In genomic region chr9:129414377-129415021, GRCh38 we compare ENCODE assay signal across 8 cellular contexts.
A peak's percentile ranks its signal among the peaks of the same experiment; 100 is the strongest.
DNase-seq lines count a peak whose midpoint lies in the region; ATAC-seq and TF ChIP-seq lines count a peak whose summit lies in the region.

No MANE protein-coding gene starts in this region.

- H3K9me3 Mint-ChIP-seq in activated T-cell treated with anti-CD3 and anti-CD28 coated beads, Interleukin-2, amount 50 U/mL, for 72 hours = peaks cover 9% of the 10 kb centered on the region in 2 donors

- H3K4me2 ChIP-seq in fibroblast of lung (ENCODE audit: extremely low read depth, insufficient read depth, low read length) = peak overlapping the region; percentile 20

- peaks cover 23% of the 10 kb centered on the region for H3K4me1 Mint-ChIP-seq in activated T-cell treated with anti-CD3 and anti-CD28 coated beads, Interleukin-2, amount 50 U/mL, for 72 hours (ENCODE audit: low read depth)

- H3K4me1 ChIP-seq in fibroblast of lung (ENCODE audit: control insufficient read depth, extremely low read depth, insufficient read depth, low read length) = peaks cover 17% of the 10 kb centered on the region
- peaks cover 34 to 43% of the 10 kb centered on the region in 2 experiments for H3K4me1 ChIP-seq in neutrophil (ENCODE audit: control insufficient read depth in 1 of 2, insufficient read depth in 1 of 2, low read depth in 1 of 2, low read length in 1 of 2)

- H3K27me3 ChIP-seq in fibroblast of lung (ENCODE audit: control insufficient read depth, insufficient read depth, low read length) (no peaks in the 10 kb centered on the region), neutrophil (no peaks in the 10 kb centered on the region)

- H4K20me1 ChIP-seq in fibroblast of lung (ENCODE audit: control insufficient read depth, extremely low read depth, insufficient read depth, low read length) = no peaks in the 10 kb centered on the region

- H3K79me2 ChIP-seq in fibroblast of lung (ENCODE audit: control insufficient read depth, insufficient read depth, low read length) = no peaks in the 10 kb centered on the region

- H3K27ac Mint-ChIP-seq in activated T-cell treated with anti-CD3 and anti-CD28 coated beads, Interleukin-2, amount 50 U/mL, for 72 hours = peak overlapping the region; percentile 69

- H2AFZ ChIP-seq in fibroblast of lung (ENCODE audit: low read length) = no peak overlapping the region

- H3K36me3 ChIP-seq in fibroblast of lung (ENCODE audit: control insufficient read depth, insufficient read depth, low read length) (no peaks in the 10 kb centered on the region), neutrophil (no peaks in the 10 kb centered on the region)

- TF ChIP-seq CTCF in AG09309 (IDR thresholded peaks at IDR 0.05; ENCODE audit: control insufficient read depth, insufficient read depth, low read depth, low read length, missing control alignments) = no peak
- no peak for TF ChIP-seq CTCF in fibroblast of lung (conservative IDR thresholded peaks at IDR 0.05 in 1 of 2, IDR thresholded peaks at IDR 0.05 in 1 of 2; ENCODE audit: low read depth in 1 of 2, low read length in 2 of 2)
- TF ChIP-seq CTCF in neutrophil (IDR thresholded peaks at IDR 0.05) = no peak

- DNase-seq in AG09309 (ENCODE audit: low read depth) (peak; percentile 37), fibroblast of lung (ENCODE audit: low read depth in 2 of 2) (peak; percentile 41 to 61), KG1 (lab: John Stamatoyannopoulos, UW) (no peak)
- DNase-seq in Jurkat, Clone E6-1 (ENCODE audit: low read depth, low spot score) = no peak
- peak; percentile 24 to 33 for DNase-seq in activated T-cell treated with anti-CD3 and anti-CD28 coated beads, Interleukin-2, amount 50 U/mL, for 72 hours

- no peaks in the 10 kb centered on the region for H3K27me3 Mint-ChIP-seq in activated T-cell treated with anti-CD3 and anti-CD28 coated beads, Interleukin-2, amount 50 U/mL, for 72 hours (ENCODE audit: low read depth)

- no peaks in the 10 kb centered on the region for H3K9me3 ChIP-seq in fibroblast of lung (ENCODE audit: control insufficient read depth, insufficient read depth, low read depth, low read length)
- no peaks in the 10 kb centered on the region for H3K9me3 ChIP-seq in neutrophil

- no peak for ATAC-seq in activated T-cell treated with anti-CD3 and anti-CD28 coated beads, Interleukin-2, amount 50 U/mL, for 72 hours (replicated peaks in 1 of 2)
- ATAC-seq in activated CD4-positive, CD25-positive, alpha-beta regulatory T cell treated with anti-CD3 and anti-CD28 coated beads, Interleukin-2, amount 50 U/mL, for 24 hours = no peak
- ATAC-seq in GM18511 (IDR thresholded peaks at IDR 0.05; ENCODE audit: unreplicated experiment) = no peak

- H3K4me3 ChIP-seq in AG09309 (ENCODE audit: control insufficient read depth, low read depth, low read length) = peak overlapping the region; percentile 58
- H3K4me3 ChIP-seq in Jurkat, Clone E6-1 (ENCODE audit: low read length) = peak overlapping the region; percentile 69
- peak overlapping the region in 1 of 4 experiments; percentile 59 for H3K4me3 ChIP-seq in fibroblast of lung (replicated peaks in 1 of 4; ENCODE audit: control extremely low read depth in 1 of 4, insufficient read depth in 1 of 4, low read depth in 3 of 4, low read length in 4 of 4)
- H3K4me3 ChIP-seq in neutrophil (ENCODE audit: low read depth in 1 of 2, low read length in 1 of 2) = peak overlapping the region; percentile 77 to 84

- peak overlapping the region; percentile 98 for H3K27ac ChIP-seq in fibroblast of lung (ENCODE audit: insufficient read depth, low read length)
- H3K27ac ChIP-seq in neutrophil = peak overlapping the region; percentile 100

- H3K4me3 Mint-ChIP-seq in activated T-cell treated with anti-CD3 and anti-CD28 coated beads, Interleukin-2, amount 50 U/mL, for 72 hours = peak overlapping the region; percentile 81 to 85

- H3K9ac ChIP-seq in fibroblast of lung (ENCODE audit: insufficient read depth, low read length) = peak overlapping the region; percentile 88

- H3K36me3 Mint-ChIP-seq in activated T-cell treated with anti-CD3 and anti-CD28 coated beads, Interleukin-2, amount 50 U/mL, for 72 hours (ENCODE audit: insufficient read depth in 2 of 2) = peaks cover 12% of the 10 kb centered on the region in 2 donors

Comparison
In these comparisons a context has a peak if more than half of its experiments do, and no peak if none do; other contexts are left out.
1. DNase-seq: peak in AG09309 (single experiment), activated T-cell treated with anti-CD3 and anti-CD28 coated beads, Interleukin-2, amount 50 U/mL, for 72 hours (2 of 2) and fibroblast of lung (2 of 2); none in Jurkat, Clone E6-1 (single experiment) and KG1 (single experiment).